In the genomic region with DNA sequence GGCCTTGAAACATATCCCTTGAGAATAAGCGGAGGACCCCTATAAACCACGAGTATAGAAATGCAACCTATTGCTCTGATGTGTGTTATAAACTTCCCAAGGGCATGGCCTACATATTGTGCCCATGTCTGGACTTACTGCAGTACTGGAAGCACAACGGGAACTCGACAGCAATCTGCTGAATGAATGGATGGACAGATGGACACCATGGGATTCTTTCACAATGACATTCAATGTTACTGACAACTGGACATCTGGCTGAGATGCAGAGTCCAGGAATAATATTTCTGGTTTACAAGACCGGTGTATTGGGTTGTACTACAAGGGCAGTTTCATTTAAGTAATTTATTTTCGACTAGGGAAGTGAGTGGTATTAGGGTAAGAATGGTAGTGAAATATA, we compare ENCODE assay signal across 9 cellular contexts.
"Had no signal": no experiment of that assay in that cellular context is flagged by ENCODE, and none has a peak within 500 bp of the region (broad histone marks: within the 10 kb centered on the region; RNA-seq: fewer than 3 reads in every experiment).

No MANE protein-coding gene starts in this region.

- ATAC-seq: HCT116, HepG2, K562 had no signal

- DNase-seq: GOT3, H7, HFFc6 had no signal

- H3K4me1 ChIP-seq: HAP-1 had no signal

- H3K36me3 ChIP-seq: HAP-1 had no signal

- FAIRE-seq: HepG2, K562 had no signal

- H3K4me3 ChIP-seq: HAP-1, K562 had no signal

- H3K4me2 ChIP-seq: KMS-11 had no signal

- H3K9me3 ChIP-seq: HAP-1 had no signal

- H3K27ac ChIP-seq: HL-60, KMS-11 had no signal

- H3K9ac ChIP-seq: KMS-11 had no signal
